9 cellular contexts compared by ENCODE assay signal in genomic region chr15:25693321-25694237, GRCh38.
DNase-seq lines count a peak whose midpoint lies in the region; ATAC-seq and TF ChIP-seq lines count a peak whose summit lies in the region.
"Had no signal": no experiment of that assay in that cellular context is flagged by ENCODE, and none has a peak within 500 bp of the region (broad histone marks: within the 10 kb centered on the region; RNA-seq: fewer than 3 reads in every experiment).

No MANE protein-coding gene starts in this region.

- no peak for TF ChIP-seq EP300 in ovary (IDR thresholded peaks at IDR 0.05)

- no peaks in the 10 kb centered on the region for H3K27me3 Mint-ChIP-seq in CD4-positive, CD25-positive, alpha-beta regulatory T cell
- H3K27me3 Mint-ChIP-seq in activated T-helper 1 cell treated with anti-CD3 and anti-CD28 coated beads, Interleukin-12 subunit alpha, Interleukin-12 subunit beta, Interleukin-2, Interleukin-4 antibody, amounts not matched to agents 30 ng/mL and 10 ng/mL and 1 ng/mL, durations not matched to agents 14 hours and 24 hours and 36 hours (ENCODE audit: insufficient read depth) = no peaks in the 10 kb centered on the region
- H3K27me3 Mint-ChIP-seq: dendritic cell treated with granulocyte-macrophage colony-stimulating factor and Interleukin-4, amounts not matched to agents 40 ng/mL and 50 ng/mL, for 4 days had no signal

- H3K27ac ChIP-seq in CD4-positive, CD25-positive, alpha-beta regulatory T cell (ENCODE audit: insufficient read depth, low read length, poor library complexity, severe bottlenecking) = no peak overlapping the region
- H3K27ac ChIP-seq in hepatocyte = no peak overlapping the region
- no peak overlapping the region for H3K27ac ChIP-seq in ovary

- in situ Hi-C loops in KBM-7 (cut with MboI; ENCODE audit: low pct_unique_long_range_greater_than_20kb, low sequenced_read_pairs) = no loop called here

- no peak overlapping the region for H2AFZ ChIP-seq in hepatocyte

- peaks cover 11% of the 10 kb centered on the region for H3K36me3 ChIP-seq in CD4-positive, CD25-positive, alpha-beta regulatory T cell (ENCODE audit: control insufficient read depth, insufficient read depth, low read length)
- H3K36me3 ChIP-seq in hepatocyte (replicated peaks; ENCODE audit: insufficient read depth, low read depth) = no peaks in the 10 kb centered on the region
- H3K36me3 ChIP-seq in ovary = no peaks in the 10 kb centered on the region

- peaks cover 20% of the 10 kb centered on the region for H3K36me3 Mint-ChIP-seq in CD4-positive, CD25-positive, alpha-beta regulatory T cell
- peaks cover 41% of the 10 kb centered on the region for H3K36me3 Mint-ChIP-seq in activated T-helper 1 cell treated with anti-CD3 and anti-CD28 coated beads, Interleukin-12 subunit alpha, Interleukin-12 subunit beta, Interleukin-2, Interleukin-4 antibody, amounts not matched to agents 30 ng/mL and 10 ng/mL and 1 ng/mL, durations not matched to agents 14 hours and 24 hours and 36 hours (ENCODE audit: low read depth)

- H3K9me3 Mint-ChIP-seq in CD4-positive, CD25-positive, alpha-beta regulatory T cell = peaks cover 0 to 2% (median 0%) of the 10 kb centered on the region in 7 donors
- no peaks in the 10 kb centered on the region for H3K9me3 Mint-ChIP-seq in activated T-helper 1 cell treated with anti-CD3 and anti-CD28 coated beads, Interleukin-12 subunit alpha, Interleukin-12 subunit beta, Interleukin-2, Interleukin-4 antibody, amounts not matched to agents 30 ng/mL and 10 ng/mL and 1 ng/mL, durations not matched to agents 14 hours and 24 hours and 36 hours
- H3K9me3 Mint-ChIP-seq: dendritic cell treated with granulocyte-macrophage colony-stimulating factor and Interleukin-4, amounts not matched to agents 40 ng/mL and 50 ng/mL, for 4 days had no signal

- peak in 2 of 3 donors; percentile 9 to 28 for DNase-seq in CD4-positive, CD25-positive, alpha-beta regulatory T cell
- DNase-seq in KBM-7 (peak; percentile 43), hepatocyte (ENCODE audit: low spot score) (peak; percentile 52), ovary (no peak), NCI-H1930 (lab: John Stamatoyannopoulos, UW) (no peak)
- DNase-seq in activated T-helper 1 cell treated with anti-CD3 and anti-CD28 coated beads, Interleukin-12 subunit alpha, Interleukin-12 subunit beta, Interleukin-2, Interleukin-4 antibody, amounts not matched to agents 30 ng/mL and 10 ng/mL and 1 ng/mL, durations not matched to agents 14 hours and 24 hours and 36 hours (ENCODE audit: low spot score) = peak; percentile 5
- peak; percentile 17 for DNase-seq in stimulated activated CD8-positive, alpha-beta memory T cell treated with anti-CD3 and anti-CD28 coated beads, Interleukin-15, amount 100 ng/mL, for 24 hours (ENCODE audit: low read depth)

- no peaks in the 10 kb centered on the region for H3K4me1 Mint-ChIP-seq in CD4-positive, CD25-positive, alpha-beta regulatory T cell
- H3K4me1 Mint-ChIP-seq in activated T-helper 1 cell treated with anti-CD3 and anti-CD28 coated beads, Interleukin-12 subunit alpha, Interleukin-12 subunit beta, Interleukin-2, Interleukin-4 antibody, amounts not matched to agents 30 ng/mL and 10 ng/mL and 1 ng/mL, durations not matched to agents 14 hours and 24 hours and 36 hours (ENCODE audit: low read depth) = no peaks in the 10 kb centered on the region

- no peaks in the 10 kb centered on the region for H3K27me3 ChIP-seq in CD4-positive, CD25-positive, alpha-beta regulatory T cell (ENCODE audit: control insufficient read depth, insufficient read depth, low read length)
- H3K27me3 ChIP-seq in hepatocyte (no peaks in the 10 kb centered on the region), ovary (no peaks in the 10 kb centered on the region)

- H3K4me2 ChIP-seq in hepatocyte = no peak overlapping the region

- no peaks in the 10 kb centered on the region for H4K20me1 ChIP-seq in hepatocyte (ENCODE audit: insufficient read depth, poor library complexity, severe bottlenecking)

- intact Hi-C loops in activated T-helper 1 cell treated with anti-CD3 and anti-CD28 coated beads, Interleukin-12 subunit alpha, Interleukin-12 subunit beta, Interleukin-2, Interleukin-4 antibody, amounts not matched to agents 30 ng/mL and 10 ng/mL and 1 ng/mL, durations not matched to agents 14 hours and 24 hours and 36 hours (cut with micrococcal nuclease) = loop anchor here (1.0 kb wide), 1 partner anchor 241 kb away; no protein-coding TSS in a partner anchor
- intact Hi-C loops in ovary (cut with DNase I) = no loop called here

- H3K4me3 ChIP-seq in CD4-positive, CD25-positive, alpha-beta regulatory T cell (ENCODE audit: low read depth, low read length) = no peak overlapping the region
- H3K4me3 ChIP-seq in hepatocyte (no peak overlapping the region), ovary (no peak overlapping the region)

- peak; percentile 55 for TF ChIP-seq CTCF in hepatocyte (IDR thresholded peaks at IDR 0.05; ENCODE audit: poor library complexity)
- TF ChIP-seq CTCF in ovary (IDR thresholded peaks at IDR 0.05) = peak in 1 of 3 donors; percentile 10

- 84% methylated on average over 19 of the region's 19 CpGs for WGBS in hepatocyte (ENCODE audit: low lambda C conversion rate, missing lambda C conversion rate)
- 86 to 90% (median 88%) methylated on average over 19 of the region's 19 CpGs for WGBS in ovary, 3 donors

- H3K27ac Mint-ChIP-seq in CD4-positive, CD25-positive, alpha-beta regulatory T cell = no peak overlapping the region
- no peak overlapping the region for H3K27ac Mint-ChIP-seq in activated T-helper 1 cell treated with anti-CD3 and anti-CD28 coated beads, Interleukin-12 subunit alpha, Interleukin-12 subunit beta, Interleukin-2, Interleukin-4 antibody, amounts not matched to agents 30 ng/mL and 10 ng/mL and 1 ng/mL, durations not matched to agents 14 hours and 24 hours and 36 hours
- H3K27ac Mint-ChIP-seq: dendritic cell treated with granulocyte-macrophage colony-stimulating factor and Interleukin-4, amounts not matched to agents 40 ng/mL and 50 ng/mL, for 4 days had no signal

- no peak for ATAC-seq in CD4-positive, CD25-positive, alpha-beta regulatory T cell (ENCODE audit: low read depth in 2 of 2)
- ATAC-seq in GM21723 (IDR thresholded peaks at IDR 0.05; ENCODE audit: unreplicated experiment) = no peak

- no peaks in the 10 kb centered on the region for H3K9me3 ChIP-seq in CD4-positive, CD25-positive, alpha-beta regulatory T cell (ENCODE audit: control insufficient read depth in 2 of 2, low read length in 2 of 2)
- no peaks in the 10 kb centered on the region for H3K9me3 ChIP-seq in hepatocyte (ENCODE audit: low read depth)
- H3K9me3 ChIP-seq in ovary = no peaks in the 10 kb centered on the region

- H3K79me2 ChIP-seq in hepatocyte = no peaks in the 10 kb centered on the region

- no peak overlapping the region for H3K4me3 Mint-ChIP-seq in CD4-positive, CD25-positive, alpha-beta regulatory T cell
- H3K4me3 Mint-ChIP-seq in activated T-helper 1 cell treated with anti-CD3 and anti-CD28 coated beads, Interleukin-12 subunit alpha, Interleukin-12 subunit beta, Interleukin-2, Interleukin-4 antibody, amounts not matched to agents 30 ng/mL and 10 ng/mL and 1 ng/mL, durations not matched to agents 14 hours and 24 hours and 36 hours = no peak overlapping the region
- H3K4me3 Mint-ChIP-seq: dendritic cell treated with granulocyte-macrophage colony-stimulating factor and Interleukin-4, amounts not matched to agents 40 ng/mL and 50 ng/mL, for 4 days had no signal

- no peak for TF ChIP-seq POLR2A in ovary (IDR thresholded peaks at IDR 0.05)

- no peaks in the 10 kb centered on the region for H3K9me2 ChIP-seq in hepatocyte (replicated peaks; ENCODE audit: insufficient read depth)

- no peaks in the 10 kb centered on the region for H3K4me1 ChIP-seq in CD4-positive, CD25-positive, alpha-beta regulatory T cell (ENCODE audit: control insufficient read depth, insufficient read depth, low read length, poor library complexity, severe bottlenecking)
- H3K4me1 ChIP-seq in hepatocyte (ENCODE audit: insufficient read depth) (no peaks in the 10 kb centered on the region), ovary (ENCODE audit: insufficient read depth) (no peaks in the 10 kb centered on the region)

Comparison
In these comparisons a context has a peak if more than half of its experiments do, and no peak if none do; other contexts are left out.
1. DNase-seq: peak in CD4-positive, CD25-positive, alpha-beta regulatory T cell (2 of 3), KBM-7 (single experiment), activated T-helper 1 cell treated with anti-CD3 and anti-CD28 coated beads, Interleukin-12 subunit alpha, Interleukin-12 subunit beta, Interleukin-2, Interleukin-4 antibody, amounts not matched to agents 30 ng/mL and 10 ng/mL and 1 ng/mL, durations not matched to agents 14 hours and 24 hours and 36 hours (single experiment), hepatocyte (single experiment) and stimulated activated CD8-positive, alpha-beta memory T cell treated with anti-CD3 and anti-CD28 coated beads, Interleukin-15, amount 100 ng/mL, for 24 hours (single experiment); none in ovary (0 of 5) and NCI-H1930 (0 of 2).